9 cellular contexts compared by ENCODE assay signal in the genomic region with DNA sequence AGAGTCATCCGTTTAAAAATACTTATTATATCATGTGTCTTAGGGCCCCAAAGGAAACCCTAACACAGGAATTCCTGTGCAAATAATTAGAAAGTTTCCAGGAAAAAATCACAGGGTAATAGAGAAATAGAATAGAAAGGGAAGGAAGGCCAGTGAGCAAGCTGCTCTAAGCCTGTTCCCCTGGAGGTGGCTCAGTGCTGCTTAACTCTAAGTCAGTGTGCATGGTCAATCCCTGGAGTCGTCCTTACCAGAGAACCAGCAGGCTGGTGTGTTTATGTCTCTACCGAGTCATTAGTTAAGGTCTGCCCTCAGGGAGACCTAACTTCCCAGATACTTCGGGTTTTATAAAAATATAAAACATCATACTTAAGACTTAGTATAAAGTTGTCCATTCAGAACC. TPM values are rescaled to one million over a fixed set of nuclear protein-coding genes. Genes with fewer than 3 reads are reported as not detected.
A peak's percentile ranks its signal among the peaks of the same experiment; 100 is the strongest.
DNase-seq lines count a peak whose midpoint lies in the region; ATAC-seq, FAIRE-seq and TF ChIP-seq lines count a peak whose summit lies in the region.
"Had no signal": no experiment of that assay in that cellular context is flagged by ENCODE, and none has a peak within 500 bp of the region (broad histone marks: within the 10 kb centered on the region; RNA-seq: fewer than 3 reads in every experiment).

No MANE protein-coding gene starts in this region.

- no peak for TF ChIP-seq RAD21 in HepG2 (CRISPR knock-in tag; IDR thresholded peaks at IDR 0.05)

- no peaks in the 10 kb centered on the region for H4K20me1 ChIP-seq in HepG2 (ENCODE audit: insufficient read depth, low read length)

- H3K36me3 ChIP-seq in HUES48 (ENCODE audit: control insufficient read depth, insufficient read depth, low read length) (peaks cover 22% of the 10 kb centered on the region), brain microvascular endothelial cell (replicated peaks) (no peaks in the 10 kb centered on the region), HepG2 (replicated peaks in 1 of 2; ENCODE audit: control insufficient read depth in 1 of 2, insufficient read depth in 2 of 2, low read length in 2 of 2) (peaks cover 1 to 6% of the 10 kb centered on the region in 2 experiments; a peak in 1 of 5 replicates)

- DNase-seq in AG04450 (ENCODE audit: low read depth, low spot score) (no peak), brain microvascular endothelial cell (peak; percentile 42), HepG2 (ENCODE audit: low spot score) (peak; percentile 10), NCI-H446 treated with DMSO at 0.1 percent for 48 hours (lab: John Stamatoyannopoulos, UW) (no peak), ureter (ENCODE audit: low spot score) (no peak), A172 (ENCODE audit: low spot score) (no peak)
- DNase-seq: activated T-cell treated with anti-CD3 and anti-CD28 coated beads, Interleukin-2, amount 50 U/mL, for 72 hours had no signal

- no peak overlapping the region for H2AFZ ChIP-seq in HepG2 (ENCODE audit: low read length)

- no peak overlapping the region for H3K27ac ChIP-seq in AG04450 (ENCODE audit: low read depth, low read length)
- H3K27ac ChIP-seq in HUES48 (ENCODE audit: low read depth, low read length), result no peak overlapping the region
- no peak overlapping the region for H3K27ac ChIP-seq in brain microvascular endothelial cell
- H3K27ac ChIP-seq in HepG2 (ENCODE audit: extremely low read length, insufficient read depth, low read length), result no peak overlapping the region

- H3K79me2 ChIP-seq in HepG2 (ENCODE audit: insufficient read depth, low read length), result peaks cover 8% of the 10 kb centered on the region

- intact Hi-C loops in HepG2 (cut with micrococcal nuclease; ENCODE audit: unreplicated experiment), result no loop called here

- FAIRE-seq in HepG2 (lab: Jason Lieb, UNC), result peak; percentile 26

- CTCF ChIA-PET in AG04450 (lab: Charles Lee), result interaction anchor here (0.5 to 1.4 kb wide), 4 partner anchors 20 to 200 kb away, joined by 3 to 12 read pairs (median 4); no protein-coding TSS in a partner anchor
- CTCF ChIA-PET in HepG2 (lab: Yijun Ruan, JAX; ENCODE audit: low intra/inter-chr PET ratio, low total read pairs), result no interaction called here

- POLR2A ChIA-PET in AG04450 (lab: Yijun Ruan, JAX), result no interaction called here
- POLR2A ChIA-PET in HepG2 (lab: Yijun Ruan, JAX), result no interaction called here

- H3K9ac ChIP-seq in HUES48 (ENCODE audit: low read depth, low read length), result no peak overlapping the region
- H3K9ac ChIP-seq in HepG2 (ENCODE audit: insufficient read depth, low read depth, low read length), result 0 out of 2 replicates have a peak overlapping the region, but pooled peaks have one; percentile 26

- H3K4me2 ChIP-seq in HepG2 (ENCODE audit: low read depth, low read length), result peak overlapping the region; percentile 81; the same call in 1 of the 2 replicates

- WGBS in HepG2 (ENCODE audit: low lambda C conversion rate), result 39% methylated on average over 4 of the region's 4 CpGs

- 0 out of 2 replicates have a peak, but pooled peaks cover 3% of the 10 kb centered on the region for H3K4me1 ChIP-seq in HUES48 (ENCODE audit: control insufficient read depth, insufficient read depth, low read length)
- peaks cover 19% of the 10 kb centered on the region for H3K4me1 ChIP-seq in HepG2 (ENCODE audit: insufficient read depth, low read length)

- in situ Hi-C loops in brain microvascular endothelial cell (cut with HindIII; ENCODE audit: low pct_ligation_motif_present, low sequenced_read_pairs), result no loop called here
- in situ Hi-C loops in HepG2 (cut with HindIII; ENCODE audit: extremely low pct_ligation_motif_present, low pct_unique_long_range_greater_than_20kb), result no loop called here

- ATAC-seq in HepG2 (peak; percentile 45; the same call in 2 of the 3 replicates), HG02885 (IDR thresholded peaks at IDR 0.05; ENCODE audit: poor library complexity, unreplicated experiment) (no peak)
- ATAC-seq: activated T-cell treated with anti-CD3 and anti-CD28 coated beads, Interleukin-2, amount 50 U/mL, for 72 hours had no signal

- peak overlapping the region; percentile 27; the same call in 1 of the 2 replicates for H3K4me3 ChIP-seq in AG04450 (ENCODE audit: low read depth, low read length)
- H3K4me3 ChIP-seq in HUES48 (ENCODE audit: low read depth, low read length), result peak overlapping the region; percentile 27; the same call in 1 of the 2 replicates
- peak overlapping the region; percentile 22 for H3K4me3 ChIP-seq in brain microvascular endothelial cell (ENCODE audit: low read depth, low read length)
- no peak overlapping the region for H3K4me3 ChIP-seq in HepG2 (replicated peaks in 1 of 3; ENCODE audit: insufficient read depth in 1 of 3, low read depth in 2 of 3, low read length in 3 of 3)

- no peak for TF ChIP-seq EP300 in HepG2 (IDR thresholded peaks at IDR 0.05; ENCODE audit: low read depth in 2 of 2, low read length in 2 of 2)
- TF ChIP-seq EP300 in HepG2 (CRISPR knock-in tag; IDR thresholded peaks at IDR 0.05; ENCODE audit: borderline replicate concordance), result no peak

- BruUV-seq in HepG2 (replicated peaks; lab: Mats Ljungman, UMichigan), result no TSS peak

- H3K9me3 ChIP-seq in AG04450 (ENCODE audit: control insufficient read depth, insufficient read depth, low read length), result no peaks in the 10 kb centered on the region; the same call in 1 of the 2 replicates
- peaks cover 4% of the 10 kb centered on the region for H3K9me3 ChIP-seq in HUES48 (ENCODE audit: control insufficient read depth, insufficient read depth, low read length)
- H3K9me3 ChIP-seq in HepG2 (ENCODE audit: low read length), result no peaks in the 10 kb centered on the region

- no peaks in the 10 kb centered on the region for H3K27me3 ChIP-seq in AG04450 (ENCODE audit: control insufficient read depth, insufficient read depth, low read length)
- no peaks in the 10 kb centered on the region for H3K27me3 ChIP-seq in HUES48 (ENCODE audit: control insufficient read depth, insufficient read depth, low read length)
- no peaks in the 10 kb centered on the region for H3K27me3 ChIP-seq in brain microvascular endothelial cell (replicated peaks)
- no peaks in the 10 kb centered on the region; a peak in 2 of 5 replicates for H3K27me3 ChIP-seq in HepG2 (ENCODE audit: control insufficient read depth in 1 of 2, insufficient read depth in 2 of 2, low read length in 2 of 2)

- no peak for TF ChIP-seq POLR2A in HepG2 (IDR thresholded peaks at IDR 0.05; ENCODE audit: insufficient read depth in 1 of 2, low read depth in 2 of 2, low read length in 2 of 2)

- TF ChIP-seq CTCF in AG04450 (IDR thresholded peaks at IDR 0.05; ENCODE audit: low read depth, low read length), result peak; percentile 25; the same call in 1 of the 2 replicates
- peak; percentile 38 for TF ChIP-seq CTCF in brain microvascular endothelial cell (IDR thresholded peaks at IDR 0.05; ENCODE audit: low read depth, low read length, missing control alignments)
- TF ChIP-seq CTCF in HepG2 (CRISPR knock-in tag; IDR thresholded peaks at IDR 0.05), result no peak

TF ChIP-seq in HepG2, 621 proteins besides CTCF, POLR2A, EP300 and RAD21 (continues in another document):
- no peak for TF ChIP-seq REPIN1 (CRISPR knock-in tag; IDR thresholded peaks at IDR 0.05; ENCODE audit: borderline replicate concordance, low read depth)
- TF ChIP-seq ZNF589 (CRISPR knock-in tag; conservative IDR thresholded peaks at IDR 0.05), result no peak
- no peak for TF ChIP-seq KAT8 (CRISPR knock-in tag; IDR thresholded peaks at IDR 0.05)
- TF ChIP-seq, protein P1, sequence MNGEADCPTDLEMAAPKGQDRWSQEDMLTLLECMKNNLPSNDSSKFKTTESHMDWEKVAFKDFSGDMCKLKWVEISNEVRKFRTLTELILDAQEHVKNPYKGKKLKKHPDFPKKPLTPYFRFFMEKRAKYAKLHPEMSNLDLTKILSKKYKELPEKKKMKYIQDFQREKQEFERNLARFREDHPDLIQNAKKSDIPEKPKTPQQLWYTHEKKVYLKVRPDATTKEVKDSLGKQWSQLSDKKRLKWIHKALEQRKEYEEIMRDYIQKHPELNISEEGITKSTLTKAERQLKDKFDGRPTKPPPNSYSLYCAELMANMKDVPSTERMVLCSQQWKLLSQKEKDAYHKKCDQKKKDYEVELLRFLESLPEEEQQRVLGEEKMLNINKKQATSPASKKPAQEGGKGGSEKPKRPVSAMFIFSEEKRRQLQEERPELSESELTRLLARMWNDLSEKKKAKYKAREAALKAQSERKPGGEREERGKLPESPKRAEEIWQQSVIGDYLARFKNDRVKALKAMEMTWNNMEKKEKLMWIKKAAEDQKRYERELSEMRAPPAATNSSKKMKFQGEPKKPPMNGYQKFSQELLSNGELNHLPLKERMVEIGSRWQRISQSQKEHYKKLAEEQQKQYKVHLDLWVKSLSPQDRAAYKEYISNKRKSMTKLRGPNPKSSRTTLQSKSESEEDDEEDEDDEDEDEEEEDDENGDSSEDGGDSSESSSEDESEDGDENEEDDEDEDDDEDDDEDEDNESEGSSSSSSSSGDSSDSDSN (CRISPR knock-in tag; IDR thresholded peaks at IDR 0.05), result no peak

RNA-seq across cellular contexts. Expression of gene MCF2L2, which starts 21.0 kb away (rescaled TPM):
- polyA plus RNA-seq in AG04450 (2011; rRNA removed) (not detected in 2 replicates), HepG2 (2011; rRNA removed) (not detected in 2 replicates)
- not detected in 2 replicates for polyA minus RNA-seq in AG04450 (2011; rRNA and poly(A)+ RNA removed)
- total RNA-seq in HepG2 (2016; rRNA removed; fragmentation: Illumina TruSeq; extraction: Trizol) (not detected in 2 replicates), ureter (3.0 TPM)
- total RNA-seq in HepG2 (2016; cell fraction: cytosol; rRNA removed; fragmentation: Illumina TruSeq; extraction: Trizol; ENCODE audit: low read depth), result not detected in 2 replicates
- total RNA-seq in HepG2 (2016; cell fraction: insoluble cytoplasmic fraction; rRNA removed; fragmentation: Illumina TruSeq; extraction: Trizol), result not detected in 2 replicates
- not detected in 2 replicates for total RNA-seq in HepG2 (2016; cell fraction: membrane; rRNA removed; fragmentation: Illumina TruSeq; extraction: Trizol)
- 0.09 TPM in 1 of 2 replicates, not detected in the other for total RNA-seq in HepG2 (2016; cell fraction: nucleus; rRNA removed; fragmentation: Illumina TruSeq; extraction: Trizol)
- not detected in 2 replicates for polyA plus RNA-seq in HepG2 (2011; cell fraction: cytosol; rRNA removed)
- 0.03 TPM in 1 of 2 replicates, not detected in the other for polyA plus RNA-seq in HepG2 (2011; cell fraction: nucleus; rRNA removed)
- polyA plus RNA-seq in HepG2 (2012), result not detected in 2 replicates
- polyA plus RNA-seq in HepG2 (2016; cell fraction: cytosol; fragmentation: Illumina TruSeq; extraction: Trizol; ENCODE audit: low read depth), result not detected in 2 replicates
- not detected in 2 replicates for polyA plus RNA-seq in HepG2 (2016; cell fraction: insoluble cytoplasmic fraction; fragmentation: Illumina TruSeq; extraction: Trizol; ENCODE audit: low read depth)
- polyA plus RNA-seq in HepG2 (2016; cell fraction: membrane; fragmentation: Illumina TruSeq; extraction: Trizol; ENCODE audit: low read depth), result not detected in 2 replicates
- polyA plus RNA-seq in HepG2 (2016; cell fraction: nucleus; fragmentation: Illumina TruSeq; extraction: Trizol; ENCODE audit: insufficient read depth, low read depth), result not detected in 2 replicates
- 0.02 and 0.23 TPM in 2 replicates for polyA minus RNA-seq in HepG2 (2011; rRNA and poly(A)+ RNA removed; ENCODE audit: low replicate concordance)
- polyA minus RNA-seq in HepG2 (2011; cell fraction: cytosol; rRNA and poly(A)+ RNA removed), result not detected in 2 replicates
- polyA minus RNA-seq in HepG2 (2011; cell fraction: nucleus; rRNA and poly(A)+ RNA removed), result 0.37 TPM in 1 of 2 replicates, not detected in the other
- total RNA-seq in A172 (2014; rRNA removed; shearing (Covaris generic)), result 0.22 and 0.41 TPM in 2 replicates

Comparison
In these comparisons a context has a peak if more than half of its experiments do, and no peak if none do; other contexts are left out.
1. DNase-seq: peak in brain microvascular endothelial cell (single experiment) and HepG2 (single experiment); none in AG04450 (single experiment), NCI-H446 treated with DMSO at 0.1 percent for 48 hours (single experiment), ureter (single experiment) and A172 (single experiment).
2. H3K4me3 ChIP-seq: peak in AG04450 (single experiment), HUES48 (single experiment) and brain microvascular endothelial cell (single experiment); none in HepG2 (0 of 3).